Comparison of ENCODE assay signal across 1 cellular context in genomic region chr9:3920586-3921582, GRCh38.
TF ChIP-seq lines count a peak whose summit lies in the region.

No MANE protein-coding gene starts in this region.

TF ChIP-seq in HepG2, 621 proteins besides CTCF, POLR2A, EP300 and RAD21 (continued from another document and continues in another):
- TF ChIP-seq, protein P1, sequence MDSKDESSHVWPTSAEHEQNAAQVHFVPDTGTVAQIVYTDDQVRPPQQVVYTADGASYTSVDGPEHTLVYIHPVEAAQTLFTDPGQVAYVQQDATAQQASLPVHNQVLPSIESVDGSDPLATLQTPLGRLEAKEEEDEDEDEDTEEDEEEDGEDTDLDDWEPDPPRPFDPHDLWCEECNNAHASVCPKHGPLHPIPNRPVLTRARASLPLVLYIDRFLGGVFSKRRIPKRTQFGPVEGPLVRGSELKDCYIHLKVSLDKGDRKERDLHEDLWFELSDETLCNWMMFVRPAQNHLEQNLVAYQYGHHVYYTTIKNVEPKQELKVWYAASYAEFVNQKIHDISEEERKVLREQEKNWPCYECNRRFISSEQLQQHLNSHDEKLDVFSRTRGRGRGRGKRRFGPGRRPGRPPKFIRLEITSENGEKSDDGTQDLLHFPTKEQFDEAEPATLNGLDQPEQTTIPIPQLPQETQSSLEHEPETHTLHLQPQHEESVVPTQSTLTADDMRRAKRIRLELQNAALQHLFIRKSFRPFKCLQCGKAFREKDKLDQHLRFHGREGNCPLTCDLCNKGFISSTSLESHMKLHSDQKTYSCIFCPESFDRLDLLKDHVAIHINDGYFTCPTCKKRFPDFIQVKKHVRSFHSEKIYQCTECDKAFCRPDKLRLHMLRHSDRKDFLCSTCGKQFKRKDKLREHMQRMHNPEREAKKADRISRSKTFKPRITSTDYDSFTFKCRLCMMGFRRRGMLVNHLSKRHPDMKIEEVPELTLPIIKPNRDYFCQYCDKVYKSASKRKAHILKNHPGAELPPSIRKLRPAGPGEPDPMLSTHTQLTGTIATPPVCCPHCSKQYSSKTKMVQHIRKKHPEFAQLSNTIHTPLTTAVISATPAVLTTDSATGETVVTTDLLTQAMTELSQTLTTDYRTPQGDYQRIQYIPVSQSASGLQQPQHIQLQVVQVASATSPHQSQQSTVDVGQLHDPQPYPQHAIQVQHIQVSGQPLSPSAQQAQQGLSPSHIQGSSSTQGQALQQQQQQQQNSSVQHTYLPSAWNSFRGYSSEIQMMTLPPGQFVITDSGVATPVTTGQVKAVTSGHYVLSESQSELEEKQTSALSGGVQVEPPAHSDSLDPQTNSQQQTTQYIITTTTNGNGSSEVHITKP (CRISPR knock-in tag; IDR thresholded peaks at IDR 0.05; ENCODE audit: low read depth), result no peak
- TF ChIP-seq MAFG (CRISPR knock-in tag; IDR thresholded peaks at IDR 0.05), result no peak
- no peak for TF ChIP-seq ATM (IDR thresholded peaks at IDR 0.05; ENCODE audit: borderline replicate concordance)
- TF ChIP-seq POLR2G (IDR thresholded peaks at IDR 0.05; ENCODE audit: low read depth, low read length), result no peak
- TF ChIP-seq THAP11 (CRISPR knock-in tag; IDR thresholded peaks at IDR 0.05), result no peak
- no peak for TF ChIP-seq ZNF558 (CRISPR knock-in tag; IDR thresholded peaks at IDR 0.05; ENCODE audit: borderline replicate concordance)
- no peak for TF ChIP-seq SMAD3 (CRISPR knock-in tag; IDR thresholded peaks at IDR 0.05)
- TF ChIP-seq, protein P2, sequence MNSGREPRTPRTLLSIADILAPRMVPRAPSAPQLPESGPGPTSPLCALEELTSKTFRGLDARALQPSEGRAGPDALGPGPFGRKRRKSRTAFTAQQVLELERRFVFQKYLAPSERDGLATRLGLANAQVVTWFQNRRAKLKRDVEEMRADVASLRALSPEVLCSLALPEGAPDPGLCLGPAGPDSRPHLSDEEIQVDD (CRISPR knock-in tag; IDR thresholded peaks at IDR 0.05; ENCODE audit: borderline replicate concordance), result no peak
- TF ChIP-seq CSRNP1 (CRISPR knock-in tag; IDR thresholded peaks at IDR 0.05), result no peak
- TF ChIP-seq ZNF574 (CRISPR knock-in tag; IDR thresholded peaks at IDR 0.05), result peak; percentile 38; the same call in 1 of the 2 replicates
- TF ChIP-seq NFYB (CRISPR knock-in tag; IDR thresholded peaks at IDR 0.05), result no peak
- TF ChIP-seq SRF (IDR thresholded peaks at IDR 0.05; ENCODE audit: low read depth, low read length), result no peak
- TF ChIP-seq HMGA1 (CRISPR knock-in tag; conservative IDR thresholded peaks at IDR 0.05), result no peak
- TF ChIP-seq FOXC1 (CRISPR knock-in tag; IDR thresholded peaks at IDR 0.05; ENCODE audit: borderline replicate concordance), result no peak
- no peak for TF ChIP-seq ZNF572 (CRISPR knock-in tag; IDR thresholded peaks at IDR 0.05)
- no peak for TF ChIP-seq ZSCAN20 (CRISPR knock-in tag; IDR thresholded peaks at IDR 0.05; ENCODE audit: borderline replicate concordance)
- no peak for TF ChIP-seq NFYC (CRISPR knock-in tag; IDR thresholded peaks at IDR 0.05)
- no peak for TF ChIP-seq ZNF333 (CRISPR knock-in tag; IDR thresholded peaks at IDR 0.05; ENCODE audit: borderline replicate concordance)
- no peak for TF ChIP-seq KDM5A (IDR thresholded peaks at IDR 0.05; ENCODE audit: borderline replicate concordance, low read length)
- TF ChIP-seq, protein P3, sequence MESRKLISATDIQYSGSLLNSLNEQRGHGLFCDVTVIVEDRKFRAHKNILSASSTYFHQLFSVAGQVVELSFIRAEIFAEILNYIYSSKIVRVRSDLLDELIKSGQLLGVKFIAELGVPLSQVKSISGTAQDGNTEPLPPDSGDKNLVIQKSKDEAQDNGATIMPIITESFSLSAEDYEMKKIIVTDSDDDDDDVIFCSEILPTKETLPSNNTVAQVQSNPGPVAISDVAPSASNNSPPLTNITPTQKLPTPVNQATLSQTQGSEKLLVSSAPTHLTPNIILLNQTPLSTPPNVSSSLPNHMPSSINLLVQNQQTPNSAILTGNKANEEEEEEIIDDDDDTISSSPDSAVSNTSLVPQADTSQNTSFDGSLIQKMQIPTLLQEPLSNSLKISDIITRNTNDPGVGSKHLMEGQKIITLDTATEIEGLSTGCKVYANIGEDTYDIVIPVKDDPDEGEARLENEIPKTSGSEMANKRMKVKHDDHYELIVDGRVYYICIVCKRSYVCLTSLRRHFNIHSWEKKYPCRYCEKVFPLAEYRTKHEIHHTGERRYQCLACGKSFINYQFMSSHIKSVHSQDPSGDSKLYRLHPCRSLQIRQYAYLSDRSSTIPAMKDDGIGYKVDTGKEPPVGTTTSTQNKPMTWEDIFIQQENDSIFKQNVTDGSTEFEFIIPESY (CRISPR knock-in tag; IDR thresholded peaks at IDR 0.05), result no peak
- TF ChIP-seq, protein P4, sequence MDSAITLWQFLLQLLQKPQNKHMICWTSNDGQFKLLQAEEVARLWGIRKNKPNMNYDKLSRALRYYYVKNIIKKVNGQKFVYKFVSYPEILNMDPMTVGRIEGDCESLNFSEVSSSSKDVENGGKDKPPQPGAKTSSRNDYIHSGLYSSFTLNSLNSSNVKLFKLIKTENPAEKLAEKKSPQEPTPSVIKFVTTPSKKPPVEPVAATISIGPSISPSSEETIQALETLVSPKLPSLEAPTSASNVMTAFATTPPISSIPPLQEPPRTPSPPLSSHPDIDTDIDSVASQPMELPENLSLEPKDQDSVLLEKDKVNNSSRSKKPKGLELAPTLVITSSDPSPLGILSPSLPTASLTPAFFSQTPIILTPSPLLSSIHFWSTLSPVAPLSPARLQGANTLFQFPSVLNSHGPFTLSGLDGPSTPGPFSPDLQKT (CRISPR knock-in tag; IDR thresholded peaks at IDR 0.05; ENCODE audit: borderline replicate concordance), result no peak
- TF ChIP-seq PATZ1 (CRISPR knock-in tag; IDR thresholded peaks at IDR 0.05), result no peak
- no peak; the same call in 1 of the 2 replicates for TF ChIP-seq ZNF556 (CRISPR knock-in tag; IDR thresholded peaks at IDR 0.05; ENCODE audit: borderline replicate concordance)
- no peak for TF ChIP-seq FOXO4 (CRISPR knock-in tag; conservative IDR thresholded peaks at IDR 0.05)
- peak; percentile 55; the same call in 1 of the 2 replicates for TF ChIP-seq ZMYM4 (CRISPR knock-in tag; IDR thresholded peaks at IDR 0.05)
- no peak for TF ChIP-seq NR1H2 (CRISPR knock-in tag; IDR thresholded peaks at IDR 0.05; ENCODE audit: borderline replicate concordance, low read depth)
- no peak for TF ChIP-seq ZNF598 (CRISPR knock-in tag; IDR thresholded peaks at IDR 0.05; ENCODE audit: borderline replicate concordance)
- TF ChIP-seq, protein P5, sequence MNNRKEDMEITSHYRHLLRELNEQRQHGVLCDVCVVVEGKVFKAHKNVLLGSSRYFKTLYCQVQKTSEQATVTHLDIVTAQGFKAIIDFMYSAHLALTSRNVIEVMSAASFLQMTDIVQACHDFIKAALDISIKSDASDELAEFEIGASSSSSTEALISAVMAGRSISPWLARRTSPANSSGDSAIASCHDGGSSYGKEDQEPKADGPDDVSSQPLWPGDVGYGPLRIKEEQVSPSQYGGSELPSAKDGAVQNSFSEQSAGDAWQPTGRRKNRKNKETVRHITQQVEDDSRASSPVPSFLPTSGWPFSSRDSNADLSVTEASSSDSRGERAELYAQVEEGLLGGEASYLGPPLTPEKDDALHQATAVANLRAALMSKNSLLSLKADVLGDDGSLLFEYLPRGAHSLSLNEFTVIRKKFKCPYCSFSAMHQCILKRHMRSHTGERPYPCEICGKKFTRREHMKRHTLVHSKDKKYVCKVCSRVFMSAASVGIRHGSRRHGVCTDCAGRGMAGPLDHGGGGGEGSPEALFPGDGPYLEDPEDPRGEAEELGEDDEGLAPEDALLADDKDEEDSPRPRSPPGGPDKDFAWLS (CRISPR knock-in tag; IDR thresholded peaks at IDR 0.05; ENCODE audit: borderline replicate concordance), result no peak
- TF ChIP-seq, protein P6, sequence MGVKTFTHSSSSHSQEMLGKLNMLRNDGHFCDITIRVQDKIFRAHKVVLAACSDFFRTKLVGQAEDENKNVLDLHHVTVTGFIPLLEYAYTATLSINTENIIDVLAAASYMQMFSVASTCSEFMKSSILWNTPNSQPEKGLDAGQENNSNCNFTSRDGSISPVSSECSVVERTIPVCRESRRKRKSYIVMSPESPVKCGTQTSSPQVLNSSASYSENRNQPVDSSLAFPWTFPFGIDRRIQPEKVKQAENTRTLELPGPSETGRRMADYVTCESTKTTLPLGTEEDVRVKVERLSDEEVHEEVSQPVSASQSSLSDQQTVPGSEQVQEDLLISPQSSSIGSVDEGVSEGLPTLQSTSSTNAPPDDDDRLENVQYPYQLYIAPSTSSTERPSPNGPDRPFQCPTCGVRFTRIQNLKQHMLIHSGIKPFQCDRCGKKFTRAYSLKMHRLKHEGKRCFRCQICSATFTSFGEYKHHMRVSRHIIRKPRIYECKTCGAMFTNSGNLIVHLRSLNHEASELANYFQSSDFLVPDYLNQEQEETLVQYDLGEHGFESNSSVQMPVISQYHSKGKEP (CRISPR knock-in tag; IDR thresholded peaks at IDR 0.05), result no peak
- TF ChIP-seq, protein P7, sequence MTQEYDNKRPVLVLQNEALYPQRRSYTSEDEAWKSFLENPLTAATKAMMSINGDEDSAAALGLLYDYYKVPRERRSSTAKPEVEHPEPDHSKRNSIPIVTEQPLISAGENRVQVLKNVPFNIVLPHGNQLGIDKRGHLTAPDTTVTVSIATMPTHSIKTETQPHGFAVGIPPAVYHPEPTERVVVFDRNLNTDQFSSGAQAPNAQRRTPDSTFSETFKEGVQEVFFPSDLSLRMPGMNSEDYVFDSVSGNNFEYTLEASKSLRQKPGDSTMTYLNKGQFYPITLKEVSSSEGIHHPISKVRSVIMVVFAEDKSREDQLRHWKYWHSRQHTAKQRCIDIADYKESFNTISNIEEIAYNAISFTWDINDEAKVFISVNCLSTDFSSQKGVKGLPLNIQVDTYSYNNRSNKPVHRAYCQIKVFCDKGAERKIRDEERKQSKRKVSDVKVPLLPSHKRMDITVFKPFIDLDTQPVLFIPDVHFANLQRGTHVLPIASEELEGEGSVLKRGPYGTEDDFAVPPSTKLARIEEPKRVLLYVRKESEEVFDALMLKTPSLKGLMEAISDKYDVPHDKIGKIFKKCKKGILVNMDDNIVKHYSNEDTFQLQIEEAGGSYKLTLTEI (CRISPR knock-in tag; conservative IDR thresholded peaks at IDR 0.05), result no peak
- TF ChIP-seq, protein P8, sequence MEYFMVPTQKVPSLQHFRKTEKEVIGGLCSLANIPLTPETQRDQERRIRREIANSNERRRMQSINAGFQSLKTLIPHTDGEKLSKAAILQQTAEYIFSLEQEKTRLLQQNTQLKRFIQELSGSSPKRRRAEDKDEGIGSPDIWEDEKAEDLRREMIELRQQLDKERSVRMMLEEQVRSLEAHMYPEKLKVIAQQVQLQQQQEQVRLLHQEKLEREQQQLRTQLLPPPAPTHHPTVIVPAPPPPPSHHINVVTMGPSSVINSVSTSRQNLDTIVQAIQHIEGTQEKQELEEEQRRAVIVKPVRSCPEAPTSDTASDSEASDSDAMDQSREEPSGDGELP (IDR thresholded peaks at IDR 0.05; ENCODE audit: borderline replicate concordance, low read depth), result no peak
- TF ChIP-seq ZNF550 (CRISPR knock-in tag; IDR thresholded peaks at IDR 0.05; ENCODE audit: borderline replicate concordance), result no peak
- no peak for TF ChIP-seq SIN3A (IDR thresholded peaks at IDR 0.05; ENCODE audit: borderline replicate concordance, low read depth, low read length)
